In the genomic region with DNA sequence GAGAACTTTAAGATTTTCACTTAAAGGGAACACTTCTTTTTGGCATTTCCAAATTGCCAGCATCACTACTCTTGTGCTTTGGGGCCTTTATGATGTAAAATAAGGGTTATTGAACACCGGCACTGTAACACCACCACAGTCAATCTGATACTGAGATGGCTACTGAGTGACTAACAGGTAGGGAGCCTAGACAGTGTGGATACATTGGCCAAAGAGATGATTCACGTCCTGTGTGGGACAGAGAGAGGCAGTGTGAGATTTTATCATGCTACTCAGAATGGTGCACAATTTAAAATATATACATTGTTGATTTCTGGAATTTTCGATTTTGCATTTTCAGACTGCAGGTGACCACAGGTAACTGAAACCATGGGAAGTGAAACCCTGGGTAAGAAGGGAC, we compare ENCODE assay signal across 26 cellular contexts.
A peak's percentile ranks its signal among the peaks of the same experiment; 100 is the strongest.
DNase-seq lines count a peak whose midpoint lies in the region; ATAC-seq and TF ChIP-seq lines count a peak whose summit lies in the region.
"Had no signal": no experiment of that assay in that cellular context is flagged by ENCODE, and none has a peak within 500 bp of the region (broad histone marks: within the 10 kb centered on the region; RNA-seq: fewer than 3 reads in every experiment).

No MANE protein-coding gene starts in this region.

- no peak overlapping the region for H3K4me3 Mint-ChIP-seq in activated T-helper 17 cell treated with anti-CD3 and anti-CD28 coated beads, Interleukin-2, amount 50 U/mL, for 72 hours
- H3K4me3 Mint-ChIP-seq: activated naive CD8-positive, alpha-beta T cell treated with anti-CD3 and anti-CD28 coated beads, Interleukin-2, amount 50 U/mL, for 24 hours; CD4-positive, alpha-beta T cell; natural killer cell treated with Interleukin-12 subunit alpha and Interleukin-12 subunit beta and Interleukin-15 and Interleukin-18, amount 100 ng/mL, for 72 hours; stimulated activated naive CD8-positive, alpha-beta T cell treated with anti-CD3 and anti-CD28 coated beads, Interleukin-15, Interleukin-2, amounts not matched to agents 100 ng/mL and 50 ng/mL, for 24 hours; T-helper 2 cell treated with Interferon-gamma antibody and Interleukin-4, amounts not matched to agents 5 μg/mL and 100 μg/mL, for 36 hours had no signal

- H3K4me1 ChIP-seq in upper lobe of left lung: no peaks in the 10 kb centered on the region
- H3K4me1 ChIP-seq: A549, tibial artery had no signal

- DNase-seq in A172 (ENCODE audit: low spot score): peak; percentile 11
- no peak for DNase-seq in epidermal melanocyte (ENCODE audit: insufficient read length, low spot score)
- DNase-seq in upper lobe of left lung: no peak
- DNase-seq in NK-92 (lab: John Stamatoyannopoulos, UW; ENCODE audit: unreplicated experiment): no peak
- DNase-seq in NCI-H526 (lab: John Stamatoyannopoulos, UW): no peak
- DNase-seq: activated CD4-positive, alpha-beta T cell treated with anti-CD3 and anti-CD28 coated beads for 48 hours; activated gamma-delta T cell; activated naive CD8-positive, alpha-beta T cell treated with anti-CD3 and anti-CD28 coated beads, Interleukin-2, amount 50 U/mL, for 24 hours; activated T-cell treated with anti-CD3 and anti-CD28 coated beads, Interleukin-2, amount 50 U/mL, for 1 hour; AML-193; CD4-positive, alpha-beta T cell; glutamatergic neuron; KG1; MM.1S; NCI-H2029 treated with DMSO at 0.1 percent for 48 hours; NCI-H2227 treated with DMSO at 0.1 percent for 48 hours; NCI-H774; tibial artery; WERI-Rb-1 had no signal

- no peak overlapping the region for H3K27ac Mint-ChIP-seq in activated T-helper 17 cell treated with anti-CD3 and anti-CD28 coated beads, Interleukin-2, amount 50 U/mL, for 72 hours
- H3K27ac Mint-ChIP-seq: activated naive CD8-positive, alpha-beta T cell treated with anti-CD3 and anti-CD28 coated beads, Interleukin-2, amount 50 U/mL, for 24 hours; CD4-positive, alpha-beta T cell; natural killer cell treated with Interleukin-12 subunit alpha and Interleukin-12 subunit beta and Interleukin-15 and Interleukin-18, amount 100 ng/mL, for 72 hours; stimulated activated naive CD8-positive, alpha-beta T cell treated with anti-CD3 and anti-CD28 coated beads, Interleukin-15, Interleukin-2, amounts not matched to agents 100 ng/mL and 50 ng/mL, for 24 hours; T-helper 2 cell treated with Interferon-gamma antibody and Interleukin-4, amounts not matched to agents 5 μg/mL and 100 μg/mL, for 36 hours had no signal

- ATAC-seq in GM18868 (IDR thresholded peaks at IDR 0.05; ENCODE audit: unreplicated experiment) (peak; percentile 69), HG03432 (IDR thresholded peaks at IDR 0.05; ENCODE audit: unreplicated experiment) (peak; percentile 75), upper lobe of left lung (ENCODE audit: low FRiP score in 2 of 2) (no peak)
- peak; percentile 44 for ATAC-seq in activated T-helper 17 cell treated with anti-CD3 and anti-CD28 coated beads, Interleukin-2, amount 50 U/mL, for 72 hours (replicated peaks)
- ATAC-seq: A549; activated naive CD8-positive, alpha-beta T cell treated with anti-CD3 and anti-CD28 coated beads, Interleukin-2, amount 50 U/mL, for 24 hours; natural killer cell treated with Interleukin-12 subunit alpha and Interleukin-12 subunit beta and Interleukin-15 and Interleukin-18, amount 100 ng/mL, for 72 hours had no signal

- no peaks in the 10 kb centered on the region for H3K9me3 ChIP-seq in upper lobe of left lung
- H3K9me3 ChIP-seq: A549, tibial artery had no signal

- H3K27ac ChIP-seq in upper lobe of left lung: no peak overlapping the region
- H3K27ac ChIP-seq: A549, tibial artery, WERI-Rb-1 had no signal

- H3K4me1 Mint-ChIP-seq in activated T-helper 17 cell treated with anti-CD3 and anti-CD28 coated beads, Interleukin-2, amount 50 U/mL, for 72 hours: no peaks in the 10 kb centered on the region
- H3K4me1 Mint-ChIP-seq: activated naive CD8-positive, alpha-beta T cell treated with anti-CD3 and anti-CD28 coated beads, Interleukin-2, amount 50 U/mL, for 24 hours had no signal

- H3K27me3 ChIP-seq in upper lobe of left lung: no peaks in the 10 kb centered on the region
- H3K27me3 ChIP-seq: tibial artery had no signal

- no peak for TF ChIP-seq EP300 in upper lobe of left lung (IDR thresholded peaks at IDR 0.05)

- TF ChIP-seq CTCF in upper lobe of left lung (IDR thresholded peaks at IDR 0.05): no peak

- 80 to 86% methylated on average over 3 of the region's 3 CpGs for WGBS in upper lobe of left lung, 2 donors

- H3K36me3 ChIP-seq in upper lobe of left lung: no peaks in the 10 kb centered on the region
- H3K36me3 ChIP-seq: tibial artery, WERI-Rb-1 had no signal

- no peaks in the 10 kb centered on the region for H3K27me3 Mint-ChIP-seq in activated T-helper 17 cell treated with anti-CD3 and anti-CD28 coated beads, Interleukin-2, amount 50 U/mL, for 72 hours
- H3K27me3 Mint-ChIP-seq: activated naive CD8-positive, alpha-beta T cell treated with anti-CD3 and anti-CD28 coated beads, Interleukin-2, amount 50 U/mL, for 24 hours; CD4-positive, alpha-beta T cell; natural killer cell treated with Interleukin-12 subunit alpha and Interleukin-12 subunit beta and Interleukin-15 and Interleukin-18, amount 100 ng/mL, for 72 hours; stimulated activated naive CD8-positive, alpha-beta T cell treated with anti-CD3 and anti-CD28 coated beads, Interleukin-15, Interleukin-2, amounts not matched to agents 100 ng/mL and 50 ng/mL, for 24 hours had no signal

- no peak overlapping the region for H3K4me3 ChIP-seq in upper lobe of left lung
- H3K4me3 ChIP-seq: A549, tibial artery had no signal

- TF ChIP-seq POLR2A in upper lobe of left lung (IDR thresholded peaks at IDR 0.05): no peak

- no peaks in the 10 kb centered on the region for H3K36me3 Mint-ChIP-seq in activated T-helper 17 cell treated with anti-CD3 and anti-CD28 coated beads, Interleukin-2, amount 50 U/mL, for 72 hours (ENCODE audit: low read depth)

- H3K9me3 Mint-ChIP-seq in activated T-helper 17 cell treated with anti-CD3 and anti-CD28 coated beads, Interleukin-2, amount 50 U/mL, for 72 hours: peaks cover 8% of the 10 kb centered on the region
- H3K9me3 Mint-ChIP-seq: activated naive CD8-positive, alpha-beta T cell treated with anti-CD3 and anti-CD28 coated beads, Interleukin-2, amount 50 U/mL, for 24 hours; T-helper 2 cell treated with Interferon-gamma antibody and Interleukin-4, amounts not matched to agents 5 μg/mL and 100 μg/mL, for 36 hours had no signal

Comparison
In these comparisons a context has a peak if more than half of its experiments do, and no peak if none do; other contexts are left out.
1. ATAC-seq: peak in GM18868 (single experiment), HG03432 (single experiment) and activated T-helper 17 cell treated with anti-CD3 and anti-CD28 coated beads, Interleukin-2, amount 50 U/mL, for 72 hours (single experiment); none in upper lobe of left lung (0 of 2).